26 cellular contexts compared by ENCODE assay signal in genomic region chr11:75655619-75656018, GRCh38. TPM values are rescaled to one million over a fixed set of nuclear protein-coding genes. Genes with fewer than 3 reads are reported as not detected.
DNase-seq lines count a peak whose midpoint lies in the region; TF ChIP-seq lines count a peak whose summit lies in the region.
"Had no signal": no experiment of that assay in that cellular context is flagged by ENCODE, and none has a peak within 500 bp of the region (broad histone marks: within the 10 kb centered on the region; RNA-seq: fewer than 3 reads in every experiment).

No MANE protein-coding gene starts in this region.

- no peak overlapping the region; the same call in 1 of the 2 replicates for H3K4me3 Mint-ChIP-seq in HFFc6
- H3K4me3 Mint-ChIP-seq in neural progenitor cell: no peak overlapping the region
- H3K4me3 Mint-ChIP-seq: activated CD4-positive, alpha-beta memory T cell treated with anti-CD3 and anti-CD28 coated beads for 36 hours; activated naive CD8-positive, alpha-beta T cell treated with anti-CD3 and anti-CD28 coated beads for 36 hours; CD4-positive, alpha-beta memory T cell; T-cell had no signal

- no peak for TF ChIP-seq CTCF in HFFc6 (IDR thresholded peaks at IDR 0.05)
- no peak for TF ChIP-seq CTCF in choroid plexus epithelial cell (conservative IDR thresholded peaks at IDR 0.05; ENCODE audit: low read depth, low read length)
- no peak for TF ChIP-seq CTCF in neural progenitor cell (IDR thresholded peaks at IDR 0.05)

- H3K4me3 ChIP-seq in choroid plexus epithelial cell (ENCODE audit: low read depth, low read length) (no peak overlapping the region), neural progenitor cell (no peak overlapping the region)
- H3K4me3 ChIP-seq: ascending aorta, heart right ventricle, Peyer's patch, SJCRH30, uterus had no signal

- peak; percentile 55 for DNase-seq in NCI-H82 treated with DMSO at 0.1 percent for 48 hours (lab: John Stamatoyannopoulos, UW; ENCODE audit: unreplicated experiment)
- no peak for DNase-seq in NCI-H82 (lab: John Stamatoyannopoulos, UW)
- peak; percentile 32 for DNase-seq in HFFc6
- DNase-seq in choroid plexus epithelial cell (ENCODE audit: low read depth): peak; percentile 22
- DNase-seq in neural progenitor cell (ENCODE audit: low spot score): no peak
- DNase-seq in NCI-H1436 treated with DMSO at 0.1 percent for 48 hours (lab: John Stamatoyannopoulos, UW): no peak
- no peak for DNase-seq in activated CD8-positive, alpha-beta memory T cell treated with anti-CD3 and anti-CD28 coated beads for 24 hours
- DNase-seq in OCI-M2 (lab: John Stamatoyannopoulos, UW; ENCODE audit: unreplicated experiment): no peak
- DNase-seq: activated CD4-positive, alpha-beta memory T cell treated with anti-CD3 and anti-CD28 coated beads for 36 hours; activated effector memory CD4-positive, alpha-beta T cell treated with Interleukin-2 at 50 U/mL for 16 hours; activated naive CD8-positive, alpha-beta T cell treated with anti-CD3 and anti-CD28 coated beads for 36 hours; CD4-positive, alpha-beta memory T cell; DMS 273 treated with DMSO at 0.1 percent for 48 hours; GOT3; heart right ventricle; NCI-H1092 treated with DMSO at 0.1 percent for 48 hours; NCI-H1930; NCI-H524; Peyer's patch; stimulated activated CD4-positive, alpha-beta T cell treated with anti-CD3 and anti-CD28 coated beads, Interleukin-15, amount 100 ng/mL, for 24 hours; stimulated activated naive CD4-positive, alpha-beta T cell treated with Interleukin-2 at 50 U/mL for 16 hours; T-cell; uterus had no signal

- H3K36me3 ChIP-seq in neural progenitor cell: no peaks in the 10 kb centered on the region
- H3K36me3 ChIP-seq: ascending aorta, heart right ventricle, Peyer's patch, SJCRH30, uterus had no signal

- no peaks in the 10 kb centered on the region for H3K79me2 ChIP-seq in neural progenitor cell (ENCODE audit: low read depth)

- H3F3A ChIP-seq in neural progenitor cell (ENCODE audit: low read depth): no peaks in the 10 kb centered on the region

- H2AFZ ChIP-seq in neural progenitor cell (replicated peaks): no peak overlapping the region

- peaks cover 41% of the 10 kb centered on the region for H3K4me1 Mint-ChIP-seq in HFFc6 (ENCODE audit: low read depth)
- peaks cover 32% of the 10 kb centered on the region for H3K4me1 Mint-ChIP-seq in neural progenitor cell
- H3K4me1 Mint-ChIP-seq: CD4-positive, alpha-beta memory T cell; T-cell had no signal

- H3K27me3 Mint-ChIP-seq in HFFc6 (ENCODE audit: insufficient read depth) (peaks cover 6% of the 10 kb centered on the region; the same call in 1 of the 2 replicates), neural progenitor cell (ENCODE audit: insufficient read depth, low read depth) (peaks cover 3% of the 10 kb centered on the region)

- H3K9ac ChIP-seq in neural progenitor cell: no peak overlapping the region

- H3K4me1 ChIP-seq in neural progenitor cell: peaks cover 14% of the 10 kb centered on the region
- H3K4me1 ChIP-seq: ascending aorta, Peyer's patch, uterus had no signal

- no peaks in the 10 kb centered on the region for H3K27me3 ChIP-seq in neural progenitor cell
- H3K27me3 ChIP-seq: ascending aorta, heart right ventricle, Peyer's patch, SJCRH30, uterus had no signal

- no peak overlapping the region for H3K27ac ChIP-seq in neural progenitor cell
- H3K27ac ChIP-seq: 22Rv1, ascending aorta, heart right ventricle, Peyer's patch, SJCRH30, uterus had no signal

- no peaks in the 10 kb centered on the region for H4K20me1 ChIP-seq in neural progenitor cell (ENCODE audit: low read depth)

- no peak overlapping the region for H3K4me2 ChIP-seq in neural progenitor cell

- H3K9me3 Mint-ChIP-seq in HFFc6 (no peaks in the 10 kb centered on the region), neural progenitor cell (peaks cover 7% of the 10 kb centered on the region)
- H3K9me3 Mint-ChIP-seq: activated CD4-positive, alpha-beta memory T cell treated with anti-CD3 and anti-CD28 coated beads for 36 hours; activated naive CD8-positive, alpha-beta T cell treated with anti-CD3 and anti-CD28 coated beads for 36 hours; T-cell had no signal

- H3K9me3 ChIP-seq in neural progenitor cell (ENCODE audit: low read depth): no peaks in the 10 kb centered on the region
- H3K9me3 ChIP-seq: ascending aorta, heart right ventricle, Peyer's patch, SJCRH30, uterus had no signal

- H3K27ac Mint-ChIP-seq in HFFc6 (peak overlapping the region; percentile 45; the same call in 1 of the 2 replicates), neural progenitor cell (peak overlapping the region; percentile 58)
- H3K27ac Mint-ChIP-seq: activated CD4-positive, alpha-beta memory T cell treated with anti-CD3 and anti-CD28 coated beads for 36 hours; activated naive CD8-positive, alpha-beta T cell treated with anti-CD3 and anti-CD28 coated beads for 36 hours; T-cell had no signal

- no peaks in the 10 kb centered on the region for H3K36me3 Mint-ChIP-seq in HFFc6 (ENCODE audit: low read depth)
- peaks cover 36% of the 10 kb centered on the region for H3K36me3 Mint-ChIP-seq in neural progenitor cell
- H3K36me3 Mint-ChIP-seq: activated CD4-positive, alpha-beta memory T cell treated with anti-CD3 and anti-CD28 coated beads for 36 hours; activated naive CD8-positive, alpha-beta T cell treated with anti-CD3 and anti-CD28 coated beads for 36 hours; CD4-positive, alpha-beta memory T cell; T-cell had no signal

RNA-seq across cellular contexts. Expression of gene MAP6, which starts 13.2 kb away (rescaled TPM):
- total RNA-seq in HFFc6 (2021; fragmentation: NEBNext Ultra II Directional; extraction: Animal tissue kit (Norgen Biotek cat#: 25700)): 1 to 10 TPM in 3 of 6 experiments, under 1 TPM in 3; 0.53 to 4.3 (median 0.96) TPM
- 9.7 and 9.9 TPM in 2 replicates for total RNA-seq in neural progenitor cell (ENCODE audit: low replicate concordance)
- total RNA-seq: activated naive CD8-positive, alpha-beta T cell treated with anti-CD3 and anti-CD28 coated beads for 36 hours; CD4-positive, alpha-beta memory T cell had no signal

Comparison
In these comparisons a context has a peak if more than half of its experiments do, and no peak if none do; other contexts are left out.
1. DNase-seq: peak in NCI-H82 treated with DMSO at 0.1 percent for 48 hours (single experiment), HFFc6 (single experiment) and choroid plexus epithelial cell (single experiment); none in NCI-H82 (single experiment), neural progenitor cell (single experiment), NCI-H1436 treated with DMSO at 0.1 percent for 48 hours (single experiment), activated CD8-positive, alpha-beta memory T cell treated with anti-CD3 and anti-CD28 coated beads for 24 hours (single experiment) and OCI-M2 (single experiment).